ENCODE assay signal across 10 cellular contexts in genomic region chr14:56342419-56342901, GRCh38.
DNase-seq lines count a peak whose midpoint lies in the region; ATAC-seq and TF ChIP-seq lines count a peak whose summit lies in the region.
"Had no signal": no experiment of that assay in that cellular context is flagged by ENCODE, and none has a peak within 500 bp of the region (broad histone marks: within the 10 kb centered on the region; RNA-seq: fewer than 3 reads in every experiment).

No MANE protein-coding gene starts in this region.

- no peaks in the 10 kb centered on the region for H3K4me1 Mint-ChIP-seq in activated T-cell treated with anti-CD3 and anti-CD28 coated beads, Interleukin-2, amount 50 U/mL, for 72 hours (ENCODE audit: low read depth)

- no peaks in the 10 kb centered on the region for H3K27me3 Mint-ChIP-seq in activated T-cell treated with anti-CD3 and anti-CD28 coated beads, Interleukin-2, amount 50 U/mL, for 72 hours (ENCODE audit: low read depth)

- no peak overlapping the region for H3K4me3 Mint-ChIP-seq in activated T-cell treated with anti-CD3 and anti-CD28 coated beads, Interleukin-2, amount 50 U/mL, for 72 hours
- H3K4me3 Mint-ChIP-seq: memory B cell had no signal

- intact Hi-C loops in thyroid gland (cut with DNase I) = loop anchor here (10.0 kb wide), 1 partner anchor 638 kb away; no protein-coding TSS in a partner anchor

- H3K27ac ChIP-seq in thyroid gland = peak overlapping the region in 2 of 3 donors; percentile 9 to 26

- peaks cover 0 to 13% of the 10 kb centered on the region in 2 donors for H3K4me1 ChIP-seq in thyroid gland

- H3K27ac Mint-ChIP-seq in activated T-cell treated with anti-CD3 and anti-CD28 coated beads, Interleukin-2, amount 50 U/mL, for 72 hours = no peak overlapping the region
- H3K27ac Mint-ChIP-seq: memory B cell had no signal

- no peaks in the 10 kb centered on the region for H3K36me3 Mint-ChIP-seq in activated T-cell treated with anti-CD3 and anti-CD28 coated beads, Interleukin-2, amount 50 U/mL, for 72 hours (ENCODE audit: insufficient read depth in 2 of 2)
- H3K36me3 Mint-ChIP-seq: memory B cell had no signal

- H3K9me3 Mint-ChIP-seq in activated T-cell treated with anti-CD3 and anti-CD28 coated beads, Interleukin-2, amount 50 U/mL, for 72 hours = no peaks in the 10 kb centered on the region
- H3K9me3 Mint-ChIP-seq: memory B cell had no signal

- ATAC-seq in GM21423 (IDR thresholded peaks at IDR 0.05; ENCODE audit: unreplicated experiment) (peak; percentile 62), HG02981 (IDR thresholded peaks at IDR 0.05; ENCODE audit: unreplicated experiment) (no peak)
- no peak for ATAC-seq in activated T-cell treated with anti-CD3 and anti-CD28 coated beads, Interleukin-2, amount 50 U/mL, for 72 hours (replicated peaks in 1 of 2)

- H3K36me3 ChIP-seq in thyroid gland = no peaks in the 10 kb centered on the region

- no peaks in the 10 kb centered on the region for H3K9me3 ChIP-seq in thyroid gland

- WGBS in thyroid gland, 2 donors = 50 to 53% methylated on average over 5 of the region's 5 CpGs

- TF ChIP-seq CTCF in thyroid gland (IDR thresholded peaks at IDR 0.05) = no peak

- no peaks in the 10 kb centered on the region for H3K27me3 ChIP-seq in thyroid gland

- TF ChIP-seq POLR2A in thyroid gland (IDR thresholded peaks at IDR 0.05) = no peak

- peak; percentile 79 for DNase-seq in NCI-H2171 treated with DMSO at 0.1 percent for 48 hours (lab: John Stamatoyannopoulos, UW)
- DNase-seq in germinal center (ENCODE audit: low spot score) = peak; percentile 16
- no peak for DNase-seq in thyroid gland
- DNase-seq in activated T-cell treated with anti-CD3 and anti-CD28 coated beads, Interleukin-2, amount 50 U/mL, for 72 hours = no peak
- DNase-seq in ecto neural progenitor cell (ENCODE audit: low spot score) = no peak
- DNase-seq: activated naive CD4-positive, alpha-beta T cell; stimulated activated naive CD4-positive, alpha-beta T cell had no signal

- H3K4me3 ChIP-seq in thyroid gland (replicated peaks in 1 of 3) = no peak overlapping the region

Comparison
In these comparisons a context has a peak if more than half of its experiments do, and no peak if none do; other contexts are left out.
1. DNase-seq: peak in NCI-H2171 treated with DMSO at 0.1 percent for 48 hours (single experiment) and germinal center (single experiment); none in thyroid gland (0 of 2), activated T-cell treated with anti-CD3 and anti-CD28 coated beads, Interleukin-2, amount 50 U/mL, for 72 hours (0 of 2) and ecto neural progenitor cell (single experiment).